In the genomic region with DNA sequence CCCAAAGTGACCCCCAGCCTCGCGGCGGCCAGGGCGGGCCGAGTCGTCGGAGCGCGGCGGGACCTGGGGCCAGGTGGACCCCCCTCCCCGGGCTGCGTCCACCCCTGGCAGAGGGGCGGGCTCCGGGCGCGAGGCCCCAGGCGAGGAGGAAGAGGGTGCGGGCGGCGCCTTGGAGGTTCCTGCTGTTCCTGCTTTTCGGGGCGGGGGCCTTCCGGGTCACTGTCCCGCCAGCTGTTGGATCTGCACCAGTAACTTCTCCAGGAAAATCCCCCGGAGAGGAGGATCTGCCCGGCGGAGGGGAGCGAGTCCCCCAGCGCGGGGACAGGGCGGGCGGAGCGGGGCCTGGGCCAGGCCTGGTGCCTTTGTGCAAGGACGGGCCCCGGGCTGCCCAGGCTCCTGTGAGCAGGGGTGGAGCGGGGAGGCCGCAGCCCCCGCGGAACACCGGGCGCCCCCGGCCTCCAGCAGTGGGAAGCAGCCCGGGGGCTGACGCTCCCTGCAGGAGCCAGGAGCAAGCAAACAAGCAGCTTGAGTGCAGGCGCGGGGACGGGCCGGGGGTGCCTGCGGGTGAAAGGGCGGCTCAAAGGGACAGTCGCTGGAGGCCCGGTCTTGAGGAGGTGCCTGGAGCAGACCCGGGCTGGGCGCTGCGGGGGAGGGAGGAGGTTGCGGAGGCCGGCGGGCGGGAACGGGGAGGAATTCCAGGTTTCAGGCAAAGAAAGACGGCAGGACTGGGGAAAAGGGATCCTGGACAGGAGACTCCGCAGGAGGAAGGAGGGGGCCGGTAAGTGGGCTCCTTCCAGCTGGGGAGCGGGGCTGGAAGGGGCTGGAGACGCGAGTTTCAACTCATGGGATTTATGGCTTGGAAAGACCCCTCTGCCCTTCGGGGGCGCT, we compare ENCODE assay signal across 13 cellular contexts. TPM values are rescaled to one million over a fixed set of nuclear protein-coding genes. Genes with fewer than 3 reads are reported as not detected.
DNase-seq lines count a peak whose midpoint lies in the region; ATAC-seq and TF ChIP-seq lines count a peak whose summit lies in the region.
"Had no signal": no experiment of that assay in that cellular context is flagged by ENCODE, and none has a peak within 500 bp of the region (broad histone marks: within the 10 kb centered on the region; RNA-seq: fewer than 3 reads in every experiment).

No MANE protein-coding gene starts in this region.

- peak overlapping the region; percentile 81 for H3K9ac ChIP-seq in NT2/D1 (ENCODE audit: insufficient read length, low read depth)
- peak overlapping the region in 1 of 5 donors; percentile 35 for H3K9ac ChIP-seq in subcutaneous abdominal adipose tissue (ENCODE audit: low read length in 5 of 5)

- H3K36me3 ChIP-seq in NT2/D1 (ENCODE audit: insufficient read depth, insufficient read length, low read length) (peaks cover 28% of the 10 kb centered on the region), esophagus squamous epithelium (peaks cover 0 to 27% (median 4%) of the 10 kb centered on the region in 3 donors), lung (ENCODE audit: control insufficient read depth in 2 of 2, insufficient read depth in 2 of 2, low read length in 2 of 2) (peaks cover 0 to 14% of the 10 kb centered on the region in 2 donors), subcutaneous abdominal adipose tissue (ENCODE audit: control insufficient read depth in 5 of 5, insufficient read depth in 5 of 5, low read length in 5 of 5) (peaks cover 0 to 31% (median 27%) of the 10 kb centered on the region in 5 donors)

- intact Hi-C loops in esophagus squamous epithelium (cut with DNase I), result no loop called here
- intact Hi-C loops in left colon (cut with DNase I, micrococcal nuclease), result no loop called here

- H3K9me3 ChIP-seq in NT2/D1 (ENCODE audit: insufficient read depth, low read length) (no peaks in the 10 kb centered on the region), esophagus squamous epithelium (no peaks in the 10 kb centered on the region), lung (ENCODE audit: control insufficient read depth in 2 of 2, insufficient read depth in 1 of 2, low read length in 1 of 2) (no peaks in the 10 kb centered on the region), subcutaneous abdominal adipose tissue (ENCODE audit: control insufficient read depth in 5 of 5, low read length in 5 of 5) (no peaks in the 10 kb centered on the region)

- TF ChIP-seq POLR2A in esophagus squamous epithelium (IDR thresholded peaks at IDR 0.05), result no peak

- no peaks in the 10 kb centered on the region for H3K27me3 ChIP-seq in NT2/D1 (ENCODE audit: insufficient read depth, insufficient read length)
- H3K27me3 ChIP-seq in esophagus squamous epithelium, result peaks cover 0 to 36% (median 0%) of the 10 kb centered on the region in 4 donors
- no peaks in the 10 kb centered on the region for H3K27me3 ChIP-seq in lung (ENCODE audit: control insufficient read depth, insufficient read depth)
- H3K27me3 ChIP-seq in subcutaneous abdominal adipose tissue (ENCODE audit: control insufficient read depth in 5 of 5, insufficient read depth in 4 of 5, low read length in 5 of 5), result peaks cover 0 to 6% (median 3%) of the 10 kb centered on the region in 5 donors

- H3K4me1 ChIP-seq in NT2/D1 (ENCODE audit: insufficient read depth, insufficient read length) (peaks cover 9% of the 10 kb centered on the region), esophagus squamous epithelium (peaks cover 33 to 65% (median 35%) of the 10 kb centered on the region in 3 donors), lung (ENCODE audit: control insufficient read depth in 2 of 2, insufficient read depth in 2 of 2, low read length in 2 of 2) (peaks cover 0 to 6% of the 10 kb centered on the region in 2 donors), subcutaneous abdominal adipose tissue (ENCODE audit: control insufficient read depth in 5 of 5, insufficient read depth in 5 of 5, low read length in 5 of 5) (peaks cover 0 to 30% (median 19%) of the 10 kb centered on the region in 5 donors)

- 45 to 63% methylated on average over 10 to 14 of the region's 68 CpGs for WGBS in esophagus squamous epithelium, 2 donors
- 36 to 44% methylated on average over 62 to 68 of the region's 68 CpGs for WGBS in lung, 2 donors

- TF ChIP-seq CTCF in esophagus squamous epithelium (IDR thresholded peaks at IDR 0.05) (no peak), lung (IDR thresholded peaks at IDR 0.05; ENCODE audit: control extremely low read depth, extremely low read depth) (no peak)

- DNase-seq in NT2/D1 (ENCODE audit: low read depth, low spot score), result no peak
- no peak for DNase-seq in esophagus squamous epithelium (lab: John Stamatoyannopoulos, UW)
- no peak for DNase-seq in lung (ENCODE audit: low spot score)
- no peak for DNase-seq in DMS 273 treated with DMSO at 0.1 percent for 48 hours (lab: John Stamatoyannopoulos, UW)
- no peak for DNase-seq in dermis blood vessel endothelial cell
- no peak for DNase-seq in stimulated activated CD8-positive, alpha-beta memory T cell treated with anti-CD3 and anti-CD28 coated beads, Interleukin-4, amount 100 ng/mL, for 48 hours
- DNase-seq in left colon, result no peak
- DNase-seq: activated effector memory CD4-positive, alpha-beta T cell treated with anti-CD3 and anti-CD28 coated beads, Interleukin-2, amount 50 U/mL, for 16 hours; CD8-positive, alpha-beta T cell; NCI-H2171; stimulated activated CD4-positive, alpha-beta T cell treated with anti-CD3 and anti-CD28 coated beads, Interleukin-2, amount 100 ng/mL, for 48 hours had no signal

- H3K4me3 ChIP-seq in NT2/D1 (ENCODE audit: insufficient read length, low read depth), result peak overlapping the region; percentile 30
- H3K4me3 ChIP-seq in esophagus squamous epithelium, result peak overlapping the region; percentile 11 to 33 (median 28)
- no peak overlapping the region for H3K4me3 ChIP-seq in lung
- peak overlapping the region in 2 of 5 donors; percentile 23 to 26 for H3K4me3 ChIP-seq in subcutaneous abdominal adipose tissue (ENCODE audit: low read depth in 1 of 5, low read length in 5 of 5)

- peak overlapping the region; percentile 71 to 91 (median 88) for H3K27ac ChIP-seq in esophagus squamous epithelium
- peak overlapping the region in 1 of 2 donors; percentile 46 for H3K27ac ChIP-seq in lung (ENCODE audit: low read depth in 1 of 2, low read length in 1 of 2)
- H3K27ac ChIP-seq in subcutaneous abdominal adipose tissue (ENCODE audit: low read depth, low read length), result peak overlapping the region; percentile 41

- peak; percentile 23 for ATAC-seq in lung (ENCODE audit: insufficient read depth, low FRiP score)
- no peak for ATAC-seq in left colon
- ATAC-seq: CD8-positive, alpha-beta T cell; esophagus mucosa had no signal

RNA-seq across cellular contexts. Expression of a gene that starts 15.5 kb away (rescaled TPM):
- total RNA-seq in esophagus squamous epithelium (100 to 1,000 TPM in 3 of 4 donors, 10 to 100 TPM in 1; 36.6 to 163 (median 130) TPM), lung (100 to 1,000 TPM in 1 of 2 donors, 10 to 100 TPM in 1; 65.6 to 192 TPM), dermis blood vessel endothelial cell (65.1 and 94.6 TPM in 2 replicates), left colon (10 to 100 TPM; 14.9 to 40.8 TPM)
- polyA plus RNA-seq in lung, result 100 to 1,000 TPM; 260 to 519 TPM

RNA-seq across cellular contexts. Expression of a gene that starts 44.2 kb away (rescaled TPM):
- total RNA-seq in esophagus squamous epithelium (under 1 TPM in 1 of 4 donors, not detected in 3; 1.00 TPM), lung (1 to 10 TPM; 3.6 to 4.0 TPM), dermis blood vessel endothelial cell (not detected in 2 replicates), left colon (10 to 100 TPM; 13.5 to 27.4 TPM)
- polyA plus RNA-seq in lung, result 1 to 10 TPM; 3.0 to 4.6 TPM
- total RNA-seq: CD8-positive, alpha-beta T cell had no signal

RNA-seq across cellular contexts. Expression of a gene that starts 54.7 kb away (rescaled TPM):
- total RNA-seq in esophagus squamous epithelium, result 1 to 10 TPM in 1 of 4 donors, not detected in 3; 1.1 TPM
- not detected for total RNA-seq in lung
- polyA plus RNA-seq in lung, result under 1 TPM in 1 of 2 donors, not detected in 1; 0.08 TPM
- not detected in 2 replicates for total RNA-seq in dermis blood vessel endothelial cell
- not detected for total RNA-seq in left colon
- total RNA-seq: CD8-positive, alpha-beta T cell; esophagus mucosa had no signal
